In genomic region chr15:56366211-56366610, GRCh38 we compare ENCODE assay signal across 9 cellular contexts. TPM values are rescaled to one million over a fixed set of nuclear protein-coding genes. Genes with fewer than 3 reads are reported as not detected.
A peak's percentile ranks its signal among the peaks of the same experiment; 100 is the strongest.
DNase-seq lines count a peak whose midpoint lies in the region; ATAC-seq and TF ChIP-seq lines count a peak whose summit lies in the region.
"Had no signal": no experiment of that assay in that cellular context is flagged by ENCODE, and none has a peak within 500 bp of the region (broad histone marks: within the 10 kb centered on the region; RNA-seq: fewer than 3 reads in every experiment).

No MANE protein-coding gene starts in this region.

- no peak for ATAC-seq in activated CD8-positive, alpha-beta T cell treated with anti-CD3 and anti-CD28 coated beads, Interleukin-2, amount 10 ng/mL, durations not matched to agents 7 days and 5 days
- no peak for ATAC-seq in upper lobe of left lung (ENCODE audit: low FRiP score in 2 of 2)

- DNase-seq in activated naive CD4-positive, alpha-beta T cell treated with Interleukin-2 at 50 U/mL for 16 hours = no peak
- DNase-seq in activated CD8-positive, alpha-beta T cell treated with anti-CD3 and anti-CD28 coated beads, Interleukin-2, amount 10 ng/mL, durations not matched to agents 7 days and 5 days = no peak
- DNase-seq in kidney tubule cell (ENCODE audit: low spot score) = peak; percentile 10
- no peak for DNase-seq in upper lobe of left lung
- DNase-seq in caudate nucleus (lab: John Stamatoyannopoulos, UW) = no peak
- no peak for DNase-seq in NOMO-1 (lab: John Stamatoyannopoulos, UW; ENCODE audit: unreplicated experiment in 2 of 2)
- no peak for DNase-seq in epidermal melanocyte (ENCODE audit: insufficient read length, low spot score)
- DNase-seq: NCI-H1092 had no signal

- peak overlapping the region in 3 of 4 donors; percentile 73 to 80 (median 78) for H3K4me3 ChIP-seq in upper lobe of left lung

- peaks cover 49% of the 10 kb centered on the region for H3K27me3 Mint-ChIP-seq in activated naive CD4-positive, alpha-beta T cell treated with anti-CD3 and anti-CD28 coated beads, Interleukin-2, amount 50 U/mL, for 24 hours
- H3K27me3 Mint-ChIP-seq in activated CD8-positive, alpha-beta T cell treated with anti-CD3 and anti-CD28 coated beads, Interleukin-2, amount 10 ng/mL, durations not matched to agents 7 days and 5 days (ENCODE audit: low read depth) = peaks cover 30% of the 10 kb centered on the region

- TF ChIP-seq POLR2A in upper lobe of left lung (IDR thresholded peaks at IDR 0.05) = no peak

- peaks cover 0 to 21% (median 5%) of the 10 kb centered on the region in 4 donors for H3K4me1 ChIP-seq in upper lobe of left lung

- CTCF ChIA-PET in activated CD8-positive, alpha-beta T cell treated with anti-CD3 and anti-CD28 coated beads, Interleukin-2, amount 10 ng/mL, durations not matched to agents 7 days and 5 days (lab: Charles Lee) = no interaction called here

- H3K4me3 Mint-ChIP-seq in activated naive CD4-positive, alpha-beta T cell treated with anti-CD3 and anti-CD28 coated beads, Interleukin-2, amount 50 U/mL, for 24 hours = peak overlapping the region; percentile 89
- peak overlapping the region; percentile 87 for H3K4me3 Mint-ChIP-seq in activated CD8-positive, alpha-beta T cell treated with anti-CD3 and anti-CD28 coated beads, Interleukin-2, amount 10 ng/mL, durations not matched to agents 7 days and 5 days

- H3K9me3 Mint-ChIP-seq in activated naive CD4-positive, alpha-beta T cell treated with anti-CD3 and anti-CD28 coated beads, Interleukin-2, amount 50 U/mL, for 24 hours = peaks cover 11% of the 10 kb centered on the region
- H3K9me3 Mint-ChIP-seq in activated CD8-positive, alpha-beta T cell treated with anti-CD3 and anti-CD28 coated beads, Interleukin-2, amount 10 ng/mL, durations not matched to agents 7 days and 5 days (ENCODE audit: insufficient read depth) = no peaks in the 10 kb centered on the region

- WGBS in upper lobe of left lung, 2 donors = 31 to 37% methylated on average over 2 of the region's 2 CpGs

- H3K27me3 ChIP-seq in upper lobe of left lung = no peaks in the 10 kb centered on the region

- no peaks in the 10 kb centered on the region for H3K9me3 ChIP-seq in upper lobe of left lung

- POLR2A ChIA-PET in activated CD8-positive, alpha-beta T cell treated with anti-CD3 and anti-CD28 coated beads, Interleukin-2, amount 10 ng/mL, durations not matched to agents 7 days and 5 days (lab: Charles Lee) = no interaction called here

- H3K36me3 Mint-ChIP-seq in activated naive CD4-positive, alpha-beta T cell treated with anti-CD3 and anti-CD28 coated beads, Interleukin-2, amount 50 U/mL, for 24 hours = no peaks in the 10 kb centered on the region
- no peaks in the 10 kb centered on the region for H3K36me3 Mint-ChIP-seq in activated CD8-positive, alpha-beta T cell treated with anti-CD3 and anti-CD28 coated beads, Interleukin-2, amount 10 ng/mL, durations not matched to agents 7 days and 5 days (ENCODE audit: low read depth)

- no peak overlapping the region for H3K27ac Mint-ChIP-seq in activated naive CD4-positive, alpha-beta T cell treated with anti-CD3 and anti-CD28 coated beads, Interleukin-2, amount 50 U/mL, for 24 hours
- H3K27ac Mint-ChIP-seq in activated CD8-positive, alpha-beta T cell treated with anti-CD3 and anti-CD28 coated beads, Interleukin-2, amount 10 ng/mL, durations not matched to agents 7 days and 5 days = no peak overlapping the region

- no peak for TF ChIP-seq CTCF in upper lobe of left lung (IDR thresholded peaks at IDR 0.05)

- TF ChIP-seq EP300 in upper lobe of left lung (IDR thresholded peaks at IDR 0.05) = no peak

- peaks cover 11% of the 10 kb centered on the region for H3K4me1 Mint-ChIP-seq in activated naive CD4-positive, alpha-beta T cell treated with anti-CD3 and anti-CD28 coated beads, Interleukin-2, amount 50 U/mL, for 24 hours
- H3K4me1 Mint-ChIP-seq in activated CD8-positive, alpha-beta T cell treated with anti-CD3 and anti-CD28 coated beads, Interleukin-2, amount 10 ng/mL, durations not matched to agents 7 days and 5 days (ENCODE audit: low read depth) = peaks cover 14% of the 10 kb centered on the region

- no peaks in the 10 kb centered on the region for H3K36me3 ChIP-seq in upper lobe of left lung

- H3K27ac ChIP-seq in upper lobe of left lung (no peak overlapping the region), caudate nucleus (ENCODE audit: low read depth, low read length) (no peak overlapping the region)

RNA-seq across cellular contexts. Expression of gene TEX9, which starts 1.0 kb away (rescaled TPM):
- under 1 TPM in 1 of 2 experiments, not detected in 1; 0.60 TPM for total RNA-seq in activated CD8-positive, alpha-beta T cell treated with anti-CD3 and anti-CD28 coated beads, Interleukin-2, amount 10 ng/mL, durations not matched to agents 7 days and 5 days
- 10 to 100 TPM in 2 of 6 donors, 1 to 10 TPM in 4; 1.6 to 36.4 (median 6.8) TPM for total RNA-seq in upper lobe of left lung
